Comparison of ENCODE assay signal across 8 cellular contexts in the genomic region with DNA sequence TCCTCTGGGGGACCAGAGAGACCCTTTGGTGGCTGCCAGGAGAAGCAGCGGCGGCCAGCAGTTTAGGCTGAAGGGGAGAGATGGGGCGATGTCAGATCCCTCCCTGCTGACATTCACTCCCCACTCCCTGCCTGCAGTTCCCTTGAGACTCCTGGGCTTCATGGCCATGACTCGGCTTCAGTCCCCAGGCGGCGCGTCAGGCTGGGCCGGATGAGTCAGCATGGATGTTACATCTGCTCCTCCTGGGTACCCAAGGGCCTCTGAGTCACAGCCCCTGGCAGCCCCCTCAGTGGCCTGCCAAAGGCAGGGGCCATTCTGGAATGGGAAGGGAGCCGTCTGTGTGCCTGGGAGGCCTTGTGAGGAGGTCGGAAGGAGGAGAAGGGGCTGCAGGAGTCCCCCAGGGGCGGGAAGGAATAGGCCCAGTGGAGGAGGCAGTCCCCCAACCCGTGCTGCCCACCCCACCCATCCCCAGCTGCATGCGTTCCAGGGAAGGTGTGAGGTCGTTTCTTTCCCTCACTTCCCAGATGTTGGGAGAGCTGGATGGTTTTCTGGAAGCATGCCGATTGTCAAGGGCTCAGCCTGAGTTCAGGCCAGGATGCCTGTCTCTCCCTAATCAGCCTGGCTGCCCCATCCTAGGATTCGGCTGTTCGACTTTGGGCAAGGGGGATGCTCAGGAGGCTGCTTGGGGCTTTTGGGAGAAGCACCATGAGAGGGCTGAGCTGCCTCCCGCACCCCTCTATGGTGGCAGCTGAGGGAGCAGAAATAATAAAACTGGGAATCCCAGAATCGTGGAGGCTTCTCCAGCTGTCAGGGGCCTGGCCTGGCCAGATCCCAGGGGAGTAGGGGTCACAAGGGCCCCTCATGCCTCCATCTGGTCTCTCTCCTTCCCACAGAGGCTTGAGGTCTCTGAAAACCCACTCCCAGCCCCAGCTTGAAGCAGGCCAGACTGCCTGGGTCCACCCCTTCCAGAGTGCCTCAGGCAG. TPM values are rescaled to one million over a fixed set of nuclear protein-coding genes. Genes with fewer than 3 reads are reported as not detected.
DNase-seq lines count a peak whose midpoint lies in the region; ATAC-seq lines count a peak whose summit lies in the region.

No MANE protein-coding gene starts in this region.

- peaks cover 63% of the 10 kb centered on the region for H3K4me1 ChIP-seq in HUES48 (ENCODE audit: control insufficient read depth, insufficient read depth, low read length)

- H3K9me3 ChIP-seq in HUES48 (ENCODE audit: control insufficient read depth, insufficient read depth, low read length), result no peaks in the 10 kb centered on the region

- H3K36me3 ChIP-seq in HUES48 (ENCODE audit: control insufficient read depth, insufficient read depth, low read length), result no peaks in the 10 kb centered on the region

- no peaks in the 10 kb centered on the region for H3K4me1 Mint-ChIP-seq in immature natural killer cell

- peaks cover 12% of the 10 kb centered on the region for H3K27me3 ChIP-seq in HUES48 (ENCODE audit: control insufficient read depth, insufficient read depth, low read length)

- H3K27me3 Mint-ChIP-seq in immature natural killer cell (ENCODE audit: low read depth in 3 of 3), result peaks cover 0 to 18% (median 0%) of the 10 kb centered on the region in 3 donors

- H3K4me3 ChIP-seq in HUES48 (ENCODE audit: low read depth, low read length), result no peak overlapping the region

- H3K27ac ChIP-seq in HUES48 (ENCODE audit: low read depth, low read length), result peak overlapping the region; percentile 32

- H3K9me3 Mint-ChIP-seq in immature natural killer cell, result no peaks in the 10 kb centered on the region

- no peak for ATAC-seq in GM21717 (IDR thresholded peaks at IDR 0.05; ENCODE audit: unreplicated experiment)

- H3K36me3 Mint-ChIP-seq in immature natural killer cell, result no peaks in the 10 kb centered on the region

- H3K4me3 Mint-ChIP-seq in immature natural killer cell, result no peak overlapping the region

- DNase-seq in CD1c-positive myeloid dendritic cell (ENCODE audit: extremely low spot score), result peak; percentile 59
- DNase-seq in amniotic epithelial cell (ENCODE audit: low read depth), result peak; percentile 61
- DNase-seq in left kidney (ENCODE audit: low read depth, low spot score), result peak; percentile 57
- no peak for DNase-seq in activated CD4-positive, CD25-positive, alpha-beta regulatory T cell treated with anti-CD3 and anti-CD28 coated beads, Interleukin-2, amount 50 U/mL, for 72 hours
- DNase-seq in cerebellar cortex (ENCODE audit: low spot score), result no peak
- no peak for DNase-seq in immature natural killer cell

- no peak overlapping the region for H3K9ac ChIP-seq in HUES48 (ENCODE audit: low read depth, low read length)

- no peak overlapping the region for H3K27ac Mint-ChIP-seq in immature natural killer cell

RNA-seq across cellular contexts. Expression of gene RHBDL3, which starts 9.7 kb away (rescaled TPM):
- polyA plus RNA-seq in immature natural killer cell, result not detected

Comparison
In these comparisons a context has a peak if more than half of its experiments do, and no peak if none do; other contexts are left out.
1. DNase-seq: peak in CD1c-positive myeloid dendritic cell (single experiment), amniotic epithelial cell (single experiment) and left kidney (single experiment); none in activated CD4-positive, CD25-positive, alpha-beta regulatory T cell treated with anti-CD3 and anti-CD28 coated beads, Interleukin-2, amount 50 U/mL, for 72 hours (single experiment), cerebellar cortex (single experiment) and immature natural killer cell (0 of 3).